20 cellular contexts compared by ENCODE assay signal in the genomic region with DNA sequence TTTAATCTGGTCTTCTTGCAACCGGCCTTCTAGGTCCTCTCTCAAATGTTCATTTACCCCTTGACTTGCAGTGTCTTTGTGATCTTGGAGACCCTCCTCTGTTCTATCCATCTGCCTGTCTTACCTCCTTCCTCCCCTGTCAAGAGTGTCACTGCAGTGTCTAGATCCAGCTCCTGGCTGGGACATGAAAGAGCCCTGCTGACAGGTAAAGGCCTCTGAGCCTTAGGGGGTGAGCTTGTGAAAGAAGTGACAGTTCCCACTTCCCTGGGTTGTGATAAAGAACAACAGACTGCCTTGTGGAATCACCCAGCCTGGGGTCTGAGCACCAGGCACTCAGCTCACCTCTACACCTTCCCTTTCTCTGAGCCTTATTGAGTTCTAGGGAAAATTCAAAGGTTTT.
"Had no signal": no experiment of that assay in that cellular context is flagged by ENCODE, and none has a peak within 500 bp of the region (broad histone marks: within the 10 kb centered on the region; RNA-seq: fewer than 3 reads in every experiment).

No MANE protein-coding gene starts in this region.

- H3K4me3 Mint-ChIP-seq: memory B cell, naive B cell, nephron progenitor cell had no signal

- H3K27ac ChIP-seq: colonic mucosa had no signal

- H3K4me3 ChIP-seq: colonic mucosa, heart left ventricle, lower lobe of right lung, right atrium auricular region, sigmoid colon, skin epidermis, suprapubic skin, tibial nerve, upper lobe of right lung, vagina had no signal

- H3K36me3 ChIP-seq: colonic mucosa, heart left ventricle, lower lobe of right lung, right atrium auricular region, sigmoid colon, suprapubic skin, tibial nerve, upper lobe of right lung, vagina had no signal

- H3K36me3 Mint-ChIP-seq: memory B cell, naive B cell had no signal

- DNase-seq: effector CD4-positive, alpha-beta T cell; hippocampal formation; kidney glomerular epithelial cell; lower lobe of right lung; midbrain; naive B cell; nephron progenitor cell; stimulated activated CD4-positive, alpha-beta T cell treated with anti-CD3 and anti-CD28 coated beads, Interleukin-12 subunit alpha, Interleukin-12 subunit beta, amount 100 ng/mL, for 4 hours; stimulated activated CD4-positive, alpha-beta T cell treated with anti-CD3 and anti-CD28 coated beads, Interleukin-2, amount 100 ng/mL, for 48 hours; stimulated activated naive CD8-positive, alpha-beta T cell treated with anti-CD3 and anti-CD28 coated beads, Interleukin-15, Interleukin-2, amounts not matched to agents 100 U/mL and 50 U/mL, for 24 hours; upper lobe of right lung had no signal

- H3K4me1 ChIP-seq: colonic mucosa, sigmoid colon had no signal

- H3K27me3 ChIP-seq: colonic mucosa, heart left ventricle, right atrium auricular region, sigmoid colon, suprapubic skin, tibial nerve, upper lobe of right lung, vagina had no signal

- H3K27ac Mint-ChIP-seq: memory B cell had no signal

- H3K9me3 ChIP-seq: colonic mucosa, heart left ventricle, lower lobe of right lung, right atrium auricular region, sigmoid colon, suprapubic skin, tibial nerve, upper lobe of right lung, vagina had no signal

- H3K27me3 Mint-ChIP-seq: memory B cell, naive B cell had no signal

- H3K4me1 Mint-ChIP-seq: naive B cell had no signal

- H3K9me3 Mint-ChIP-seq: memory B cell, naive B cell, nephron progenitor cell had no signal
